ENCODE assay signal across 2 cellular contexts in genomic region chr18:23097016-23097415, GRCh38.
TF ChIP-seq lines count a peak whose summit lies in the region.
"Not testable (repeated sequence)": the region's sequence is repeated elsewhere in the genome, so short reads cannot be mapped to it uniquely, and the experiment has no call there.

No MANE protein-coding gene starts in this region.

TF ChIP-seq in K562, 482 proteins besides CTCF, POLR2A, EP300 and RAD21:
- peak; percentile 19; the same call in 1 of the 2 replicates for TF ChIP-seq ZNF121 (CRISPR knock-in tag; conservative IDR thresholded peaks at IDR 0.05)
- TF ChIP-seq ATF3 (IDR thresholded peaks at IDR 0.05): peak; percentile 57; the same call in 1 of the 2 replicates
- not testable (repeated sequence) for TF ChIP-seq ATF3 (CRISPR knock-in tag; conservative IDR thresholded peaks at IDR 0.05); CEBPG (tag; conservative IDR thresholded peaks at IDR 0.05 in 1 of 2, IDR thresholded peaks at IDR 0.05 in 1 of 2)
- TF ChIP-seq CEBPB (tag; IDR thresholded peaks at IDR 0.05): peak; percentile 44; the same call in 1 of the 2 replicates
- peak; percentile 53; the same call in 1 of the 2 replicates for TF ChIP-seq CEBPG (CRISPR knock-in tag; IDR thresholded peaks at IDR 0.05)

TF ChIP-seq in HepG2, 621 proteins besides CTCF, POLR2A, EP300 and RAD21:
- peak; percentile 22; the same call in 1 of the 2 replicates for TF ChIP-seq CEBPB (IDR thresholded peaks at IDR 0.05; ENCODE audit: borderline replicate concordance, low read depth, low read length)
